ENCODE assay signal across 24 cellular contexts in the genomic region with DNA sequence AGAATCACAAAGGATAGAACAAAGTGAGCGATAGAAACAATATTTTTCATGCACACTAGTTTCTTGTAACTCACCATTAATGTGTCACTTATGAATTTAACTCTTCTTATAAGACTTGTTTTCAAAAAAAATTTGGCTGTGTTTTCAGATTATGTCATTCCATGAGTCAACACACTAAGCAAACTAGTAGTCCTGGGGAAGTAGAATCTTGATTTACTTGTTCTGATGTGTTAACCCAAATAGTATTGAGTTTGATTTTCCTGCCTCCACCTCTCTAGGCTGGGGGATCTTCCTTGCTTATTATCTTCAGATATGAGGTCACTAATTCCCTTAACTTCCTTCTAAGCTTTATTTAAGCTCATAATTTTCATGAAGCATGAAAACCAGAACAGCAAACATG.
"Had no signal": no experiment of that assay in that cellular context is flagged by ENCODE, and none has a peak within 500 bp of the region (broad histone marks: within the 10 kb centered on the region; RNA-seq: fewer than 3 reads in every experiment).

No MANE protein-coding gene starts in this region.

- DNase-seq: activated CD4-positive, alpha-beta memory T cell treated with anti-CD3 and anti-CD28 coated beads, Interleukin-2, amount 10 ng/mL, durations not matched to agents 7 days and 5 days; activated CD4-positive, alpha-beta T cell treated with anti-CD3 and anti-CD28 coated beads, Interleukin-2, amount 10 ng/mL, durations not matched to agents 7 days and 5 days; activated CD4-positive, CD25-positive, alpha-beta regulatory T cell; activated gamma-delta T cell; activated naive CD4-positive, alpha-beta T cell treated with anti-CD3 and anti-CD28 coated beads, Interleukin-2, amount 50 U/mL, for 16 hours; activated naive CD8-positive, alpha-beta T cell treated with anti-CD3 and anti-CD28 coated beads, Interleukin-2, amount 10 ng/mL, durations not matched to agents 7 days and 5 days; activated T-cell treated with anti-CD3 and anti-CD28 coated beads for 4 hours; activated T-cell treated with anti-CD3 and anti-CD28 coated beads, Interleukin-2, amount 50 U/mL, for 48 hours; adrenal gland; anterior cingulate cortex; central memory CD4-positive, alpha-beta T cell; MM.1S; NCI-H1105; NCI-H1436; NCI-H1694 treated with DMSO at 0.1 percent for 48 hours; NCI-H2081; NCI-H446; NCI-H524; SHP77; T-helper 17 cell; T-helper 9 cell had no signal

- H3K9me3 ChIP-seq: adrenal gland, breast epithelium had no signal

- H3K4me1 ChIP-seq: adrenal gland, breast epithelium had no signal

- H3K27ac ChIP-seq: adrenal gland, breast epithelium had no signal

- ATAC-seq: activated T-helper 17 cell treated with anti-CD3 and anti-CD28 coated beads, Interleukin-2, amount 50 U/mL, for 72 hours; T-helper 17 cell had no signal

- H3K4me3 ChIP-seq: adrenal gland, breast epithelium had no signal

- H3K27me3 ChIP-seq: adrenal gland, breast epithelium had no signal

- H3K36me3 ChIP-seq: adrenal gland, breast epithelium had no signal

- FAIRE-seq: RCC 7860 had no signal
